16 cellular contexts compared by ENCODE assay signal in the genomic region with DNA sequence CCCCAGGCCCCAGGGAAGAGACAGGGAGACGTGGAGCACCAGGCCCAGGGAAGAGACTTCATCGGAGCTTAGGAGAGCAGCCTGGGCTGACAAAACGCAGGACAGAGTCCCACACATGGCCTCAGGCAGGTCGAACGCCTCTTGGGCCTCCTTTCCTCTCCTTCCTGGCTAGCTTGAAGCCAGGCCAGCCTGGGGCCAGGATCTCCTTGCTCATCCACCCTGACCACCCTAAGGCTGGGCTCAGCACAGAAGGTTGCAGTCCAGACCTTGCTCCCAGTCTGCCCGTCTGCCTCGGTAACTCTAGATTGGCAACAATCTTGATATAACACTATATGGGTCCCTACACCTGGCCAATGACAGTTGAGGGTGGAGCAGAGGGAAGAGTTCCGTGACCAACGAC. TPM values are rescaled to one million over a fixed set of nuclear protein-coding genes. Genes with fewer than 3 reads are reported as not detected.
DNase-seq lines count a peak whose midpoint lies in the region; ATAC-seq, FAIRE-seq and TF ChIP-seq lines count a peak whose summit lies in the region.
"Had no signal": no experiment of that assay in that cellular context is flagged by ENCODE, and none has a peak within 500 bp of the region (broad histone marks: within the 10 kb centered on the region; RNA-seq: fewer than 3 reads in every experiment).

No MANE protein-coding gene starts in this region.

- CTCF ChIA-PET in WTC11 (lab: Charles Lee): interaction anchor here (1.0 to 1.5 kb wide), 2 partner anchors 102 to 108 kb away, joined by 3 to 4 read pairs; no protein-coding TSS in a partner anchor

- TF ChIP-seq CTCF in WTC11 (IDR thresholded peaks at IDR 0.05): no peak
- no peak for TF ChIP-seq CTCF in glutamatergic neuron (IDR thresholded peaks at IDR 0.05; ENCODE audit: partially characterized antibody, unreplicated experiment)
- no peak for TF ChIP-seq CTCF in D721Med (IDR thresholded peaks at IDR 0.05; ENCODE audit: insufficient read depth, missing control alignments)

- H3K4me1 Mint-ChIP-seq in WTC11: peaks cover 4% of the 10 kb centered on the region
- H3K4me1 Mint-ChIP-seq in glutamatergic neuron (ENCODE audit: low read depth, unreplicated experiment): peaks cover 34% of the 10 kb centered on the region
- peaks cover 71% of the 10 kb centered on the region for H3K4me1 Mint-ChIP-seq in stimulated activated naive CD8-positive, alpha-beta T cell treated with anti-CD3 and anti-CD28 coated beads, Interleukin-15, amount 100 ng/mL, for 72 hours

- H3K4me3 Mint-ChIP-seq in WTC11: no peak overlapping the region
- peak overlapping the region; percentile 49 for H3K4me3 Mint-ChIP-seq in glutamatergic neuron (ENCODE audit: unreplicated experiment)
- H3K4me3 Mint-ChIP-seq in stimulated activated naive CD8-positive, alpha-beta T cell treated with anti-CD3 and anti-CD28 coated beads, Interleukin-15, amount 100 ng/mL, for 72 hours: no peak overlapping the region

- DNase-seq in activated naive CD4-positive, alpha-beta T cell treated with anti-CD3 and anti-CD28 coated beads, Interleukin-2, amount 50 U/mL, for 72 hours (ENCODE audit: low spot score in 2 of 2): no peak
- DNase-seq in activated naive CD4-positive, alpha-beta T cell (lab: John Stamatoyannopoulos, UW): no peak
- no peak for DNase-seq in WTC11 (ENCODE audit: low spot score)
- no peak for DNase-seq in glutamatergic neuron
- DNase-seq in stimulated activated naive CD8-positive, alpha-beta T cell treated with anti-CD3 and anti-CD28 coated beads, Interleukin-15, amount 100 ng/mL, for 72 hours: no peak
- no peak for DNase-seq in AG08396 (ENCODE audit: low spot score)
- no peak for DNase-seq in D721Med (ENCODE audit: insufficient read length, low spot score)
- DNase-seq: DMS 273 treated with DMSO at 0.1 percent for 48 hours, hypothalamus, left cardiac atrium, NCI-H1436, NCI-H446, PC-9, thyroid gland had no signal

- no peaks in the 10 kb centered on the region for H3K9me3 Mint-ChIP-seq in activated naive CD4-positive, alpha-beta T cell treated with anti-CD3 and anti-CD28 coated beads, Interleukin-2, amount 50 U/mL, for 72 hours
- H3K9me3 Mint-ChIP-seq in WTC11 (no peaks in the 10 kb centered on the region), glutamatergic neuron (ENCODE audit: unreplicated experiment) (peaks cover 5% of the 10 kb centered on the region)
- no peaks in the 10 kb centered on the region for H3K9me3 Mint-ChIP-seq in stimulated activated naive CD8-positive, alpha-beta T cell treated with anti-CD3 and anti-CD28 coated beads, Interleukin-15, amount 100 ng/mL, for 72 hours

- peaks cover 5 to 19% of the 10 kb centered on the region in 2 donors for H3K36me3 Mint-ChIP-seq in activated naive CD4-positive, alpha-beta T cell treated with anti-CD3 and anti-CD28 coated beads, Interleukin-2, amount 50 U/mL, for 72 hours
- peaks cover 19% of the 10 kb centered on the region for H3K36me3 Mint-ChIP-seq in WTC11
- H3K36me3 Mint-ChIP-seq in glutamatergic neuron (ENCODE audit: unreplicated experiment): no peaks in the 10 kb centered on the region

- POLR2A ChIA-PET in WTC11 (lab: Charles Lee): no interaction called here

- FAIRE-seq in D721Med (lab: Jason Lieb, UNC): no peak
- FAIRE-seq: GM19239 had no signal

- peak overlapping the region; percentile 47 to 89 for H3K27ac Mint-ChIP-seq in activated naive CD4-positive, alpha-beta T cell treated with anti-CD3 and anti-CD28 coated beads, Interleukin-2, amount 50 U/mL, for 72 hours
- H3K27ac Mint-ChIP-seq in WTC11 (peak overlapping the region; percentile 4; the same call in 1 of the 2 replicates), glutamatergic neuron (ENCODE audit: unreplicated experiment) (peak overlapping the region; percentile 77)
- H3K27ac Mint-ChIP-seq in stimulated activated naive CD8-positive, alpha-beta T cell treated with anti-CD3 and anti-CD28 coated beads, Interleukin-15, amount 100 ng/mL, for 72 hours: peak overlapping the region; percentile 68 to 93

- H3K27me3 Mint-ChIP-seq in WTC11 (ENCODE audit: low read depth) (no peaks in the 10 kb centered on the region), glutamatergic neuron (ENCODE audit: unreplicated experiment) (peaks cover 13% of the 10 kb centered on the region)
- H3K27me3 Mint-ChIP-seq in stimulated activated naive CD8-positive, alpha-beta T cell treated with anti-CD3 and anti-CD28 coated beads, Interleukin-15, amount 100 ng/mL, for 72 hours: no peaks in the 10 kb centered on the region

- no peak for ATAC-seq in activated naive CD4-positive, alpha-beta T cell treated with anti-CD3 and anti-CD28 coated beads, Interleukin-2, amount 50 U/mL, for 72 hours
- ATAC-seq in WTC11: no peak
- no peak for ATAC-seq in stimulated activated naive CD8-positive, alpha-beta T cell treated with anti-CD3 and anti-CD28 coated beads, Interleukin-15, amount 100 ng/mL, for 72 hours
- no peak for ATAC-seq in GM18520 (IDR thresholded peaks at IDR 0.05; ENCODE audit: unreplicated experiment)

TF ChIP-seq in WTC11, 78 proteins besides CTCF, POLR2A, EP300 and RAD21 (continues in another document):
- TF ChIP-seq, protein P1, sequence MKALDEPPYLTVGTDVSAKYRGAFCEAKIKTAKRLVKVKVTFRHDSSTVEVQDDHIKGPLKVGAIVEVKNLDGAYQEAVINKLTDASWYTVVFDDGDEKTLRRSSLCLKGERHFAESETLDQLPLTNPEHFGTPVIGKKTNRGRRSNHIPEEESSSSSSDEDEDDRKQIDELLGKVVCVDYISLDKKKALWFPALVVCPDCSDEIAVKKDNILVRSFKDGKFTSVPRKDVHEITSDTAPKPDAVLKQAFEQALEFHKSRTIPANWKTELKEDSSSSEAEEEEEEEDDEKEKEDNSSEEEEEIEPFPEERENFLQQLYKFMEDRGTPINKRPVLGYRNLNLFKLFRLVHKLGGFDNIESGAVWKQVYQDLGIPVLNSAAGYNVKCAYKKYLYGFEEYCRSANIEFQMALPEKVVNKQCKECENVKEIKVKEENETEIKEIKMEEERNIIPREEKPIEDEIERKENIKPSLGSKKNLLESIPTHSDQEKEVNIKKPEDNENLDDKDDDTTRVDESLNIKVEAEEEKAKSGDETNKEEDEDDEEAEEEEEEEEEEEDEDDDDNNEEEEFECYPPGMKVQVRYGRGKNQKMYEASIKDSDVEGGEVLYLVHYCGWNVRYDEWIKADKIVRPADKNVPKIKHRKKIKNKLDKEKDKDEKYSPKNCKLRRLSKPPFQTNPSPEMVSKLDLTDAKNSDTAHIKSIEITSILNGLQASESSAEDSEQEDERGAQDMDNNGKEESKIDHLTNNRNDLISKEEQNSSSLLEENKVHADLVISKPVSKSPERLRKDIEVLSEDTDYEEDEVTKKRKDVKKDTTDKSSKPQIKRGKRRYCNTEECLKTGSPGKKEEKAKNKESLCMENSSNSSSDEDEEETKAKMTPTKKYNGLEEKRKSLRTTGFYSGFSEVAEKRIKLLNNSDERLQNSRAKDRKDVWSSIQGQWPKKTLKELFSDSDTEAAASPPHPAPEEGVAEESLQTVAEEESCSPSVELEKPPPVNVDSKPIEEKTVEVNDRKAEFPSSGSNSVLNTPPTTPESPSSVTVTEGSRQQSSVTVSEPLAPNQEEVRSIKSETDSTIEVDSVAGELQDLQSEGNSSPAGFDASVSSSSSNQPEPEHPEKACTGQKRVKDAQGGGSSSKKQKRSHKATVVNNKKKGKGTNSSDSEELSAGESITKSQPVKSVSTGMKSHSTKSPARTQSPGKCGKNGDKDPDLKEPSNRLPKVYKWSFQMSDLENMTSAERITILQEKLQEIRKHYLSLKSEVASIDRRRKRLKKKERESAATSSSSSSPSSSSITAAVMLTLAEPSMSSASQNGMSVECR (CRISPR knock-in tag; IDR thresholded peaks at IDR 0.05; ENCODE audit: borderline replicate concordance): no peak
- TF ChIP-seq ATF1 (CRISPR knock-in tag; IDR thresholded peaks at IDR 0.05): no peak

RNA-seq across cellular contexts. Expression of a gene that starts 10.1 kb away (rescaled TPM):
- total RNA-seq in activated naive CD4-positive, alpha-beta T cell treated with anti-CD3 and anti-CD28 coated beads, Interleukin-2, amount 50 U/mL, for 72 hours: 100 to 1,000 TPM; 160 to 225 TPM
- total RNA-seq in WTC11 (2021) (78.4 to 91.8 TPM (median 83.2 TPM) in 3 replicates), glutamatergic neuron (ENCODE audit: unreplicated experiment) (82.3 TPM)

RNA-seq across cellular contexts. Expression of a gene that starts 20.1 kb away (rescaled TPM):
- 1 to 10 TPM; 7.7 to 8.1 TPM for total RNA-seq in activated naive CD4-positive, alpha-beta T cell treated with anti-CD3 and anti-CD28 coated beads, Interleukin-2, amount 50 U/mL, for 72 hours
- total RNA-seq in WTC11 (2021) (3.5 to 4.2 TPM (median 4.1 TPM) in 3 replicates), glutamatergic neuron (ENCODE audit: unreplicated experiment) (7.6 TPM)

RNA-seq across cellular contexts. Expression of a gene that starts 31.2 kb away (rescaled TPM):
- 10 to 100 TPM; 24.9 to 40.8 TPM for total RNA-seq in activated naive CD4-positive, alpha-beta T cell treated with anti-CD3 and anti-CD28 coated beads, Interleukin-2, amount 50 U/mL, for 72 hours
- total RNA-seq in WTC11 (2021): 57.1 to 65.2 TPM (median 60.9 TPM) in 3 replicates
- 41.5 TPM for total RNA-seq in glutamatergic neuron (ENCODE audit: unreplicated experiment)

RNA-seq across cellular contexts. Expression of a gene that starts 35.1 kb away (rescaled TPM):
- total RNA-seq in activated naive CD4-positive, alpha-beta T cell treated with anti-CD3 and anti-CD28 coated beads, Interleukin-2, amount 50 U/mL, for 72 hours: 1 to 10 TPM; 6.7 to 8.4 TPM
- total RNA-seq in WTC11 (2021) (49.2 to 52.4 TPM (median 49.7 TPM) in 3 replicates), glutamatergic neuron (ENCODE audit: unreplicated experiment) (223 TPM)

RNA-seq across cellular contexts. Expression of a gene that starts 39.4 kb away (rescaled TPM):
- under 1 TPM in 1 of 2 donors, not detected in 1; 0.19 TPM for total RNA-seq in activated naive CD4-positive, alpha-beta T cell treated with anti-CD3 and anti-CD28 coated beads, Interleukin-2, amount 50 U/mL, for 72 hours
- total RNA-seq in WTC11 (2021) (0.41 to 0.63 TPM (median 0.44 TPM) in 3 replicates), glutamatergic neuron (ENCODE audit: unreplicated experiment) (7.4 TPM)

Comparison
In these comparisons a context has a peak if more than half of its experiments do, and no peak if none do; other contexts are left out.
1. H3K27ac Mint-ChIP-seq: peak in every context shown above with its lines; median percentile 80 in stimulated activated naive CD8-positive, alpha-beta T cell treated with anti-CD3 and anti-CD28 coated beads, Interleukin-15, amount 100 ng/mL, for 72 hours; 77 in glutamatergic neuron; 68 in activated naive CD4-positive, alpha-beta T cell treated with anti-CD3 and anti-CD28 coated beads, Interleukin-2, amount 50 U/mL, for 72 hours; 4 in WTC11.